In genomic region chr22:49525366-49525765, GRCh38 we compare ENCODE assay signal across 1 cellular context.
TF ChIP-seq lines count a peak whose summit lies in the region.

No MANE protein-coding gene starts in this region.

TF ChIP-seq in GM23338, 12 proteins besides CTCF, POLR2A, EP300 and RAD21:
- no peak for TF ChIP-seq ZNF462 (CRISPR knock-in tag; IDR thresholded peaks at IDR 0.05)
- TF ChIP-seq EZH2phosphoT487 (IDR thresholded peaks at IDR 0.05; ENCODE audit: unreplicated experiment), result no peak
- no peak for TF ChIP-seq ZNF331 (CRISPR knock-in tag; IDR thresholded peaks at IDR 0.05; ENCODE audit: low read depth)
- TF ChIP-seq REST (IDR thresholded peaks at IDR 0.05; ENCODE audit: unreplicated experiment), result no peak
- no peak for TF ChIP-seq CREB1 (CRISPR knock-in tag; IDR thresholded peaks at IDR 0.05; ENCODE audit: low read depth)
- TF ChIP-seq STAT1 (IDR thresholded peaks at IDR 0.05; ENCODE audit: unreplicated experiment), result no peak
- no peak for TF ChIP-seq ZNF114 (CRISPR knock-in tag; IDR thresholded peaks at IDR 0.05)
- no peak for TF ChIP-seq EZH2 (IDR thresholded peaks at IDR 0.05; ENCODE audit: low read depth, unreplicated experiment)
